In the genomic region with DNA sequence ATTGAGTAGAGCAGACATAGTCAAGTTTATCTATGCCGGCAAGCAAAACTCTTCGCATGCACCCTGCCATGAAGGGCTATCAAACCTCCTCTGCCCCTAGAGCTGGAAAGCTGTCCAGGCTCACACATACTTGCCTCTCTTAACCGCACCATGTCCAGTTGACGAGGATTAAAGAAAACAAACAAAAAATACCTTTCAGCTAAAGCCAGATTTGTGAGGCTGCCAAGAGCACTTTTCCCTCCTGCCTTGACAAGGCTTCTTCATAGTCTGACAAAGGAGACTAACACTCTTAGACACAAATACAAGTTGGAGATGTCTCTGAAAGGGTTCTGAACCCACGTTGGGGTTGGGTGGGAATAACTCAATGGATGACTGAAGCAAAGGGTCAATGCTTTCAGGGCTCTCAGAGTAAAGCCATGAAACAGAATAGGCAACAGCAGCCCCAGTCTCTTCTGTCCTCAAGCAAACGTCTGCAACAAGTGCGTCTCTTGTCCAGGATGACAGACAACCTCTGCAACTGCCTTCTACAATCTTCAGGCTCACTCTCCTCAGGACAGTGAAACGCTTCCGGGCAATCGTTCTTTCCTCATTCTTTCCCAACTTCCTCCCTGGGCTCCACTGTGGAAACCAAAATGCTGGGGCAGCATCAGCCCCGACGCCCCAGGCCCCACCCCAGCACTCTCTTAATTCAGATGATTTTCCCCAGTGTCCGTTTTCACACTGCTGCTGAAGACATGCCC, we compare ENCODE assay signal across 20 cellular contexts. TPM values are rescaled to one million over a fixed set of nuclear protein-coding genes. Genes with fewer than 3 reads are reported as not detected.
DNase-seq lines count a peak whose midpoint lies in the region; ATAC-seq, FAIRE-seq and TF ChIP-seq lines count a peak whose summit lies in the region.
"Had no signal": no experiment of that assay in that cellular context is flagged by ENCODE, and none has a peak within 500 bp of the region (broad histone marks: within the 10 kb centered on the region; RNA-seq: fewer than 3 reads in every experiment).

No MANE protein-coding gene starts in this region.

- TF ChIP-seq CTCF in OCI-LY1 (IDR thresholded peaks at IDR 0.05; ENCODE audit: low read length) (no peak), K562 (IDR thresholded peaks at IDR 0.05 in 2 of 3, conservative IDR thresholded peaks at IDR 0.05 in 1 of 3; ENCODE audit: insufficient read depth in 2 of 3, low read depth in 1 of 3, low read length in 3 of 3) (no peak), lung (IDR thresholded peaks at IDR 0.05; ENCODE audit: control extremely low read depth, extremely low read depth) (no peak)

- TSS peak; percentile 51 for BruUV-seq in K562 (replicated peaks; lab: Mats Ljungman, UMichigan)

- POLR2A ChIA-PET in K562 (lab: Yijun Ruan, JAX): no interaction called here

- ATAC-seq in K562 (no peak), lung (ENCODE audit: insufficient read depth, low FRiP score) (peak; percentile 25), GM18858 (IDR thresholded peaks at IDR 0.05; ENCODE audit: unreplicated experiment) (no peak), HG02885 (IDR thresholded peaks at IDR 0.05; ENCODE audit: poor library complexity, unreplicated experiment) (no peak)
- ATAC-seq: CD8-positive, alpha-beta T cell; sciatic nerve; stimulated activated naive CD8-positive, alpha-beta T cell treated with anti-CD3 and anti-CD28 coated beads, Interleukin-15, amount 100 ng/mL, for 72 hours had no signal

- TF ChIP-seq EP300 in K562 (IDR thresholded peaks at IDR 0.05; ENCODE audit: low read length): no peak

- intact Hi-C loops in K562 (cut with micrococcal nuclease): loop anchor here (2.0 kb wide), 1 partner anchor 59 kb away; the partner anchor contains the start of gene AGPAT4

- no peak overlapping the region for H3K4me3 ChIP-seq in GM23248
- H3K4me3 ChIP-seq in OCI-LY1 (ENCODE audit: low read depth, low read length, poor library complexity, severe bottlenecking): no peak overlapping the region
- H3K4me3 ChIP-seq in K562: peak overlapping the region; percentile 7; the same call in 1 of the 2 replicates
- H3K4me3 ChIP-seq in lung: no peak overlapping the region

- H3K27ac ChIP-seq in GM23248 (peak overlapping the region; percentile 98), OCI-LY1 (ENCODE audit: low read depth, low read length, poor library complexity, severe bottlenecking) (no peak overlapping the region), K562 (ENCODE audit: extremely low read depth, low read depth, low read length) (no peak overlapping the region; the same call in 2 of the 3 replicates), lung (ENCODE audit: low read depth in 1 of 2, low read length in 1 of 2) (no peak overlapping the region)
- H3K27ac ChIP-seq: neutrophil, RWPE1, WERI-Rb-1 had no signal

- 97 to 98% methylated on average over 12 to 13 of the region's 13 CpGs for WGBS in GM23248 (ENCODE audit: low coverage in 1 of 2, low lambda C conversion rate in 2 of 2, missing lambda C conversion rate in 2 of 2), 2 experiments
- 80% methylated on average over 13 of the region's 13 CpGs for whole genome bisulfite sequencing in K562 (ENCODE audit: insufficient coverage, low coverage, missing lambda C conversion rate)
- WGBS in lung, 2 donors: 73 to 82% methylated on average over 13 of the region's 13 CpGs

- H3K4me1 ChIP-seq in GM23248 (ENCODE audit: insufficient read depth) (peaks cover 16% of the 10 kb centered on the region), OCI-LY1 (ENCODE audit: insufficient read depth, low read length, severe bottlenecking) (no peaks in the 10 kb centered on the region), K562 (replicated peaks in 1 of 2; ENCODE audit: control insufficient read depth in 2 of 2, insufficient read depth in 2 of 2, low read length in 2 of 2) (peaks cover 2 to 10% of the 10 kb centered on the region in 2 experiments; a peak in 4 of 5 replicates), lung (ENCODE audit: control insufficient read depth in 2 of 2, insufficient read depth in 2 of 2, low read length in 2 of 2) (peaks cover 0 to 2% of the 10 kb centered on the region in 2 donors)

- TF ChIP-seq RAD21 in K562 (CRISPR knock-in tag; conservative IDR thresholded peaks at IDR 0.05 in 1 of 2, IDR thresholded peaks at IDR 0.05 in 1 of 2): no peak

- H2AFZ ChIP-seq in GM23248 (no peak overlapping the region), OCI-LY1 (ENCODE audit: low read length) (no peak overlapping the region), K562 (ENCODE audit: low read depth, low read length) (no peak overlapping the region; the same call in 1 of the 2 replicates)

- H3F3A ChIP-seq in GM23248 (ENCODE audit: insufficient read depth) (peaks cover 17% of the 10 kb centered on the region), OCI-LY1 (ENCODE audit: insufficient read depth, low read length) (no peaks in the 10 kb centered on the region)

- no peaks in the 10 kb centered on the region for H3K9me1 ChIP-seq in K562 (ENCODE audit: control insufficient read depth, insufficient read depth, low read length)

- TF ChIP-seq POLR2A in K562 (conservative IDR thresholded peaks at IDR 0.05): no peak

- H3K36me3 ChIP-seq in GM23248 (ENCODE audit: low read depth): no peaks in the 10 kb centered on the region
- H3K36me3 ChIP-seq in OCI-LY1 (ENCODE audit: insufficient read depth, low read length): no peaks in the 10 kb centered on the region
- H3K36me3 ChIP-seq in K562 (ENCODE audit: control insufficient read depth, insufficient read depth, low read length): no peaks in the 10 kb centered on the region; the same call in 2 of the 3 replicates
- H3K36me3 ChIP-seq in lung (ENCODE audit: control insufficient read depth in 2 of 2, insufficient read depth in 2 of 2, low read length in 2 of 2): peaks cover 0 to 2% of the 10 kb centered on the region in 2 donors
- H3K36me3 ChIP-seq: neutrophil had no signal

- DNase-seq in GM23248: no peak
- DNase-seq in K562 (ENCODE audit: extremely low read depth in 1 of 4, low spot score in 3 of 4): no peak
- no peak for DNase-seq in lung (ENCODE audit: low spot score)
- no peak for DNase-seq in NCI-H82 treated with DMSO at 0.1 percent for 48 hours (lab: John Stamatoyannopoulos, UW; ENCODE audit: unreplicated experiment)
- no peak for DNase-seq in activated naive CD4-positive, alpha-beta T cell treated with anti-CD3 and anti-CD28 coated beads, Interleukin-2, amount 50 U/mL, for 16 hours
- DNase-seq: activated naive CD8-positive, alpha-beta T cell treated with anti-CD3 and anti-CD28 coated beads, Interleukin-2, amount 10 ng/mL, durations not matched to agents 7 days and 5 days; CD8-positive, alpha-beta T cell; DND-41; NCI-H2081; NCI-H69; stimulated activated naive CD8-positive, alpha-beta T cell treated with anti-CD3 and anti-CD28 coated beads, Interleukin-15, amount 100 ng/mL, for 72 hours; SW 1271; WERI-Rb-1 had no signal

- no peaks in the 10 kb centered on the region for H3K9me2 ChIP-seq in GM23248 (ENCODE audit: insufficient read depth)
- no peaks in the 10 kb centered on the region for H3K9me2 ChIP-seq in OCI-LY1 (ENCODE audit: low read depth, low read length)

- CTCF ChIA-PET in K562 (lab: Yijun Ruan, JAX; ENCODE audit: low intra/inter-chr PET ratio): no interaction called here

- H3K4me2 ChIP-seq in GM23248 (ENCODE audit: unreplicated experiment) (peak overlapping the region; percentile 50), OCI-LY1 (ENCODE audit: low read length) (0 out of 2 replicates have a peak overlapping the region, but pooled peaks have one; percentile 20), K562 (ENCODE audit: insufficient read depth, low read length) (no peak overlapping the region)

- peak overlapping the region; percentile 83 for H3K9ac ChIP-seq in GM23248
- H3K9ac ChIP-seq in OCI-LY1 (ENCODE audit: low read length): no peak overlapping the region
- no peak overlapping the region for H3K9ac ChIP-seq in K562 (ENCODE audit: insufficient read depth in 1 of 2, low read depth in 2 of 2, low read length in 2 of 2)

- no peak for FAIRE-seq in K562 (lab: Jason Lieb, UNC)
- FAIRE-seq: urothelium cell line had no signal

- H3K9me3 ChIP-seq in GM23248 (ENCODE audit: low read depth) (no peaks in the 10 kb centered on the region), OCI-LY1 (ENCODE audit: low read length) (0 out of 2 replicates have a peak, but pooled peaks cover 2% of the 10 kb centered on the region), K562 (replicated peaks; ENCODE audit: control insufficient read depth, insufficient read depth, low read depth, low read length) (peaks cover 19% of the 10 kb centered on the region), lung (ENCODE audit: control insufficient read depth in 2 of 2, insufficient read depth in 1 of 2, low read length in 1 of 2) (no peaks in the 10 kb centered on the region)
- H3K9me3 ChIP-seq: neutrophil had no signal

- H3K27me3 ChIP-seq in GM23248 (replicated peaks; ENCODE audit: insufficient read depth) (no peaks in the 10 kb centered on the region), OCI-LY1 (ENCODE audit: insufficient read depth, low read length) (no peaks in the 10 kb centered on the region), K562 (ENCODE audit: control insufficient read depth in 2 of 2, insufficient read depth in 2 of 2, low read length in 2 of 2) (no peaks in the 10 kb centered on the region; a peak in 1 of 5 replicates), lung (ENCODE audit: control insufficient read depth, insufficient read depth) (no peaks in the 10 kb centered on the region)
- H3K27me3 ChIP-seq: neutrophil had no signal

- H3K79me2 ChIP-seq in GM23248 (ENCODE audit: insufficient read depth): peaks cover 32% of the 10 kb centered on the region
- no peaks in the 10 kb centered on the region for H3K79me2 ChIP-seq in OCI-LY1 (ENCODE audit: insufficient read depth, low read length)
- H3K79me2 ChIP-seq in K562 (ENCODE audit: control insufficient read depth, insufficient read depth, low read length): peaks cover 2% of the 10 kb centered on the region; the same call in 1 of the 3 replicates

- no peaks in the 10 kb centered on the region for H4K20me1 ChIP-seq in GM23248 (ENCODE audit: insufficient read depth)
- H4K20me1 ChIP-seq in OCI-LY1 (ENCODE audit: insufficient read depth, low read length): no peaks in the 10 kb centered on the region
- H4K20me1 ChIP-seq in K562 (replicated peaks; ENCODE audit: control insufficient read depth, insufficient read depth, low read length): no peaks in the 10 kb centered on the region

- in situ Hi-C loops in GM23248 (cut with MboI): no loop called here
- in situ Hi-C loops in K562 (cut with MboI): no loop called here

RNA-seq across cellular contexts. Expression of gene AGPAT4, which starts 57.8 kb away (rescaled TPM):
- 3.0 and 3.4 TPM in 2 replicates for total RNA-seq in GM23248 (2014; rRNA removed; shearing (Covaris generic))
- polyA plus RNA-seq in GM23248 (2016; fragmentation: Nextera tagmentation; extraction: Ambion mirVana): 3.9 and 4.8 TPM in 2 replicates
- total RNA-seq in K562 (2011; cell fraction: chromatin; rRNA removed; ENCODE audit: low replicate concordance): 90.5 and 109 TPM in 2 replicates
- total RNA-seq in K562 (2011; cell fraction: nucleolus; rRNA removed): 65.2 and 67.4 TPM in 2 replicates
- 60.1 and 75.0 TPM in 2 replicates for total RNA-seq in K562 (2011; cell fraction: nucleoplasm; rRNA removed)
- total RNA-seq in K562 (2014; rRNA removed): 4.5 and 6.7 TPM in 2 replicates
- total RNA-seq in K562 (2014; rRNA removed; fragmentation: Illumina TruSeq; extraction: Trizol): 7.1 and 7.9 TPM in 2 replicates
- total RNA-seq in K562 (2015; rRNA removed; fragmentation: Illumina TruSeq; extraction: Trizol): 5.0 and 5.6 TPM in 2 replicates
- total RNA-seq in K562 (2021): 9.2 and 9.7 TPM in 2 replicates
- 15.0 and 17.0 TPM in 2 replicates for polyA plus RNA-seq in K562 (2011; rRNA removed)
- 9.2 and 14.2 TPM in 2 replicates for polyA plus RNA-seq in K562 (2011; cell fraction: cytosol; rRNA removed)
- 62.4 and 68.7 TPM in 2 replicates for polyA plus RNA-seq in K562 (2011; cell fraction: nucleus; rRNA removed)
- polyA plus RNA-seq in K562 (2012): 5.3 and 8.6 TPM in 2 replicates
- polyA plus RNA-seq in K562 (2014; fragmentation: Illumina TruSeq; extraction: Trizol): 5.6 and 5.7 TPM in 2 replicates
- 1 to 10 TPM; 2.2 to 3.4 TPM for polyA plus RNA-seq in K562 (2014; fragmentation: Nextera tagmentation; extraction: Ambion mirVana)
- 7.2 and 7.3 TPM in 2 replicates for polyA plus RNA-seq in K562 (2014; rRNA removed)
- polyA minus RNA-seq in K562 (2011; rRNA and poly(A)+ RNA removed): 31.8 and 34.7 TPM in 2 replicates
- polyA minus RNA-seq in K562 (2011; cell fraction: cytosol; rRNA and poly(A)+ RNA removed): 6.3 and 8.8 TPM in 2 replicates
- 36.2 and 58.6 TPM in 2 replicates for polyA minus RNA-seq in K562 (2011; cell fraction: nucleus; rRNA and poly(A)+ RNA removed)
- 10 to 100 TPM; 14.5 to 32.8 TPM for total RNA-seq in lung
- 1 to 10 TPM; 3.7 to 4.9 TPM for polyA plus RNA-seq in lung
